Comparison of ENCODE assay signal across 21 cellular contexts in genomic region chr15:94282269-94283250, GRCh38. TPM values are rescaled to one million over a fixed set of nuclear protein-coding genes. Genes with fewer than 3 reads are reported as not detected.
A peak's percentile ranks its signal among the peaks of the same experiment; 100 is the strongest.
DNase-seq lines count a peak whose midpoint lies in the region; ATAC-seq, FAIRE-seq and TF ChIP-seq lines count a peak whose summit lies in the region.
"Had no signal": no experiment of that assay in that cellular context is flagged by ENCODE, and none has a peak within 500 bp of the region (broad histone marks: within the 10 kb centered on the region; RNA-seq: fewer than 3 reads in every experiment).

No MANE protein-coding gene starts in this region.

- no peak overlapping the region for H2AFZ ChIP-seq in keratinocyte (ENCODE audit: control insufficient read depth, low read length)
- H2AFZ ChIP-seq: parathyroid adenoma had no signal

- intact Hi-C loops in Right ventricle myocardium inferior (cut with DNase I), result no loop called here
- intact Hi-C loops in Right ventricle myocardium superior (cut with DNase I), result loop anchor here (10.0 kb wide), 1 partner anchor 48 kb away; the partner anchor contains the start of gene MCTP2

- no peaks in the 10 kb centered on the region for H3K27me3 ChIP-seq in keratinocyte (ENCODE audit: control insufficient read depth, extremely low read depth, insufficient read depth, low read length)
- H3K27me3 ChIP-seq in foreskin keratinocyte, result no peaks in the 10 kb centered on the region
- H3K27me3 ChIP-seq: cardiac muscle cell, sigmoid colon had no signal

- H3K9me3 ChIP-seq in keratinocyte (ENCODE audit: control insufficient read depth, low read depth, low read length), result no peaks in the 10 kb centered on the region
- H3K9me3 ChIP-seq: sigmoid colon had no signal

- H3K79me2 ChIP-seq in keratinocyte (ENCODE audit: control insufficient read depth, insufficient read depth, low read length), result peaks cover 16% of the 10 kb centered on the region
- H3K79me2 ChIP-seq: parathyroid adenoma had no signal

- in situ Hi-C loops in astrocyte of the spinal cord (cut with HindIII; ENCODE audit: low sequenced_read_pairs), result no loop called here

- H3K4me3 ChIP-seq in astrocyte of the spinal cord (ENCODE audit: low read depth, low read length) (no peak overlapping the region), keratinocyte (ENCODE audit: control insufficient read depth in 2 of 3, extremely low read depth in 1 of 3, insufficient read depth in 2 of 3, low read depth in 1 of 3, low read length in 3 of 3) (no peak overlapping the region)
- H3K4me3 ChIP-seq: cardiac muscle cell, lung, sigmoid colon had no signal

- no peak for ATAC-seq in Right ventricle myocardium inferior
- ATAC-seq in Right ventricle myocardium superior (ENCODE audit: poor library complexity), result no peak
- ATAC-seq in foreskin keratinocyte, result no peak
- ATAC-seq: activated T-cell treated with anti-CD3 and anti-CD28 coated beads, Interleukin-2, amount 50 U/mL, for 4 hours had no signal

- H4K20me1 ChIP-seq in keratinocyte (ENCODE audit: control insufficient read depth, extremely low read depth, insufficient read depth, low read length), result no peaks in the 10 kb centered on the region

- H3K4me2 ChIP-seq in keratinocyte (ENCODE audit: control insufficient read depth, extremely low read depth, insufficient read depth, low read depth, low read length), result no peak overlapping the region

- H3K9ac ChIP-seq in keratinocyte (ENCODE audit: control insufficient read depth, extremely low read depth, insufficient read depth, low read length), result no peak overlapping the region
- H3K9ac ChIP-seq: parathyroid adenoma had no signal

- no peak for TF ChIP-seq CTCF in astrocyte of the spinal cord (IDR thresholded peaks at IDR 0.05; ENCODE audit: low read depth, low read length)
- no peak for TF ChIP-seq CTCF in keratinocyte (optimal IDR thresholded peaks at IDR 0.05 in 1 of 3, IDR thresholded peaks at IDR 0.05 in 1 of 3, conservative IDR thresholded peaks at IDR 0.05 in 1 of 3; ENCODE audit: extremely low read depth in 1 of 3, insufficient read depth in 2 of 3, low read length in 3 of 3)
- TF ChIP-seq CTCF in foreskin keratinocyte (conservative IDR thresholded peaks at IDR 0.05), result no peak

- H3K4me1 ChIP-seq in keratinocyte (ENCODE audit: control insufficient read depth, extremely low read depth, insufficient read depth, low read length) (no peaks in the 10 kb centered on the region), foreskin keratinocyte (no peaks in the 10 kb centered on the region)
- H3K4me1 ChIP-seq: parathyroid adenoma, sigmoid colon had no signal

- peak; percentile 32 for DNase-seq in Right ventricle myocardium inferior (ENCODE audit: missing footprints)
- DNase-seq in Right ventricle myocardium superior, result no peak
- peak; percentile 57 for DNase-seq in astrocyte of the spinal cord (ENCODE audit: low read depth, low spot score)
- no peak for DNase-seq in keratinocyte (ENCODE audit: low read depth, low spot score)
- DNase-seq in mucosa of gallbladder (ENCODE audit: low spot score), result no peak
- no peak for DNase-seq in inferior parietal cortex (ENCODE audit: extremely low spot score)
- DNase-seq in foreskin keratinocyte, result no peak
- DNase-seq in NCI-H2227 (lab: John Stamatoyannopoulos, UW; ENCODE audit: unreplicated experiment), result no peak
- DNase-seq: activated CD4-positive, alpha-beta memory T cell treated with anti-CD3 and anti-CD28 coated beads for 36 hours; activated naive CD8-positive, alpha-beta T cell treated with anti-CD3 and anti-CD28 coated beads, Interleukin-2, amount 10 ng/mL, durations not matched to agents 7 days and 5 days; activated T-cell treated with anti-CD3 and anti-CD28 coated beads, Interleukin-2, amount 50 U/mL, for 4 hours; C1 segment of cervical spinal cord; KG1; NCI-H1092; SHP77; sigmoid colon had no signal

- H3K9me1 ChIP-seq in keratinocyte (ENCODE audit: control insufficient read depth, extremely low read depth, insufficient read depth, low read length), result no peaks in the 10 kb centered on the region

- FAIRE-seq in keratinocyte (lab: Jason Lieb, UNC), result peak; percentile 73
- FAIRE-seq: G401.6 had no signal

- dilution Hi-C loops in keratinocyte (cut with MboI; ENCODE audit: extremely low pct_ligation_motif_present, low sequenced_read_pairs), result no loop called here

- no peaks in the 10 kb centered on the region for H3K36me3 ChIP-seq in keratinocyte (ENCODE audit: control insufficient read depth in 2 of 2, extremely low read depth in 1 of 2, insufficient read depth in 2 of 2, low read length in 2 of 2)
- H3K36me3 ChIP-seq: cardiac muscle cell, sigmoid colon had no signal

- H3K27ac ChIP-seq in keratinocyte (ENCODE audit: control insufficient read depth, insufficient read depth, low read length), result no peak overlapping the region
- no peak overlapping the region for H3K27ac ChIP-seq in foreskin keratinocyte
- H3K27ac ChIP-seq: cardiac muscle cell, parathyroid adenoma, sigmoid colon had no signal

RNA-seq across cellular contexts. Expression of gene MCTP2, which starts 51.2 kb away (rescaled TPM):
- total RNA-seq in Right ventricle myocardium inferior (1.2 TPM), Right ventricle myocardium superior (1.2 TPM), mucosa of gallbladder (31.7 TPM), foreskin keratinocyte (13.4 and 14.5 TPM in 2 replicates)
- polyA plus RNA-seq in keratinocyte (21.2 to 22.4 TPM (median 22.0 TPM) in 3 replicates), foreskin keratinocyte (2.7 TPM in 2 replicates)
- polyA plus RNA-seq in keratinocyte (2011; ENCODE audit: low read depth), result 6.9 TPM
- 12.4 and 15.5 TPM in 2 replicates for polyA plus RNA-seq in keratinocyte (2011; cell fraction: cytosol; rRNA removed)
- polyA plus RNA-seq in keratinocyte (2011; cell fraction: nucleus; rRNA removed), result 46.6 and 49.7 TPM in 2 replicates
- polyA plus RNA-seq in keratinocyte (2012; ENCODE audit: low replicate concordance), result 6.9 and 8.9 TPM in 2 replicates
- polyA minus RNA-seq in keratinocyte, result 27.5 to 59.2 TPM (median 50.0 TPM) in 3 replicates
- 22.1 TPM for polyA minus RNA-seq in keratinocyte (2011; cell fraction: cytosol; rRNA and poly(A)+ RNA removed)
- polyA minus RNA-seq in keratinocyte (2011; cell fraction: nucleus; rRNA and poly(A)+ RNA removed), result 39.6 and 63.1 TPM in 2 replicates
- total RNA-seq: myocyte had no signal

Comparison
In these comparisons a context has a peak if more than half of its experiments do, and no peak if none do; other contexts are left out.
1. DNase-seq: peak in Right ventricle myocardium inferior (single experiment) and astrocyte of the spinal cord (single experiment); none in Right ventricle myocardium superior (single experiment), keratinocyte (single experiment), mucosa of gallbladder (single experiment), inferior parietal cortex (single experiment), foreskin keratinocyte (0 of 2) and NCI-H2227 (single experiment).